ENCODE assay signal across 10 cellular contexts in the genomic region with DNA sequence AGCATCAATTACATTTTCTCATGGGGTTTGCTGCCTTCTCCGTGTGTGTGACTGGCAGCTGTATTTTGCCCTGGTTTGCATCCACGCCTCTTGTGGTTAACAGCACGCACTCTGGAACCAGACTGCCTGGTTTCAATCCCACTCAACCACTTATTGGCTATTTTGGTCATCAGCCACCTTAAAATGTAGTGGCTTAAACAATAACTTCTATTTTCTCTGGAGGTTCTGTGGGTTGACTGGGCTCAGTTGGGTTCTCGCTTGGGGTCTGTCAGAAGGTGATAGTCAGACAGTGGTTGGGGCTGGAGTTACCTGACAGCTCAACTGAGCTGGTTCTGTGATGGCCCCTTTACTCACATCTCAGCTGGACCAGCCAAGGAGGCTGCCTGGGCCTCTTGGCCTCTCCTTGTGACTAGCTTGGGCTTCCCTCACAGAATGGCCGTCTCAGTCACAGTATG. TPM values are rescaled to one million over a fixed set of nuclear protein-coding genes. Genes with fewer than 3 reads are reported as not detected.
DNase-seq lines count a peak whose midpoint lies in the region; ATAC-seq, FAIRE-seq and TF ChIP-seq lines count a peak whose summit lies in the region.
"Had no signal": no experiment of that assay in that cellular context is flagged by ENCODE, and none has a peak within 500 bp of the region (broad histone marks: within the 10 kb centered on the region; RNA-seq: fewer than 3 reads in every experiment).

No MANE protein-coding gene starts in this region.

- ATAC-seq in right cardiac atrium (no peak), left cardiac atrium (no peak), upper lobe of right lung (no peak), GM18870 (IDR thresholded peaks at IDR 0.05; ENCODE audit: unreplicated experiment) (no peak)
- ATAC-seq: left colon had no signal

- H3K79me2 ChIP-seq in keratinocyte (ENCODE audit: control insufficient read depth, insufficient read depth, low read length) = peaks cover 48% of the 10 kb centered on the region

- intact Hi-C loops in right cardiac atrium (cut with DNase I) (loop anchor here in 1 of 4 donors (5.0 kb wide), 1 partner anchor 37 kb away; the partner anchor contains the start of gene EHD4), left cardiac atrium (cut with DNase I) (no loop called here), upper lobe of right lung (cut with DNase I) (no loop called here)

- H3K9ac ChIP-seq in keratinocyte (ENCODE audit: control insufficient read depth, extremely low read depth, insufficient read depth, low read length) = peak overlapping the region; percentile 74

- H3K27me3 Mint-ChIP-seq in T-helper 2 cell treated with Interferon-gamma antibody and Interleukin-4, amounts not matched to agents 5 μg/mL and 100 μg/mL, for 36 hours (ENCODE audit: low read depth) = no peaks in the 10 kb centered on the region

- H3K27ac ChIP-seq in right cardiac atrium (ENCODE audit: low read length) (peak overlapping the region; percentile 65), keratinocyte (ENCODE audit: control insufficient read depth, insufficient read depth, low read length) (peak overlapping the region; percentile 87), upper lobe of right lung (peak overlapping the region; percentile 70)

- H4K20me1 ChIP-seq in keratinocyte (ENCODE audit: control insufficient read depth, extremely low read depth, insufficient read depth, low read length) = no peaks in the 10 kb centered on the region

- DNase-seq in right cardiac atrium (no peak), left cardiac atrium (no peak), keratinocyte (ENCODE audit: low read depth, low spot score) (no peak), upper lobe of right lung (no peak), HuH-7 (ENCODE audit: low spot score) (no peak)
- peak; percentile 26 for DNase-seq in T-helper 2 cell treated with Interferon-gamma antibody and Interleukin-4, amounts not matched to agents 5 μg/mL and 100 μg/mL, for 36 hours (ENCODE audit: low spot score)
- no peak for DNase-seq in NK-92 treated with Interleukin-12 subunit alpha and Interleukin-12 subunit beta, amount 100 ng/mL, for 24 hours (lab: John Stamatoyannopoulos, UW)

- H3K4me3 Mint-ChIP-seq in T-helper 2 cell treated with Interferon-gamma antibody and Interleukin-4, amounts not matched to agents 5 μg/mL and 100 μg/mL, for 36 hours = peak overlapping the region; percentile 69

- H3K4me2 ChIP-seq in keratinocyte (ENCODE audit: control insufficient read depth, extremely low read depth, insufficient read depth, low read depth, low read length) = peak overlapping the region; percentile 47

- H2AFZ ChIP-seq in keratinocyte (ENCODE audit: control insufficient read depth, low read length) = no peak overlapping the region

- no peaks in the 10 kb centered on the region for H3K9me1 ChIP-seq in keratinocyte (ENCODE audit: control insufficient read depth, extremely low read depth, insufficient read depth, low read length)

- 66% methylated on average over 5 of the region's 5 CpGs for WGBS in right cardiac atrium

- TF ChIP-seq CTCF in keratinocyte (optimal IDR thresholded peaks at IDR 0.05 in 1 of 3, IDR thresholded peaks at IDR 0.05 in 1 of 3, conservative IDR thresholded peaks at IDR 0.05 in 1 of 3; ENCODE audit: extremely low read depth in 1 of 3, insufficient read depth in 2 of 3, low read length in 3 of 3) (no peak), upper lobe of right lung (IDR thresholded peaks at IDR 0.05) (no peak)

- dilution Hi-C loops in keratinocyte (cut with MboI; ENCODE audit: extremely low pct_ligation_motif_present, low sequenced_read_pairs) = no loop called here

- H3K9me3 ChIP-seq in right cardiac atrium (ENCODE audit: control insufficient read depth, low read length) = no peaks in the 10 kb centered on the region
- H3K9me3 ChIP-seq in keratinocyte (ENCODE audit: control insufficient read depth, low read depth, low read length) = no peaks in the 10 kb centered on the region
- no peaks in the 10 kb centered on the region for H3K9me3 ChIP-seq in upper lobe of right lung

- H3K4me1 ChIP-seq in right cardiac atrium (ENCODE audit: control insufficient read depth, insufficient read depth, low read length) (peaks cover 26% of the 10 kb centered on the region), keratinocyte (ENCODE audit: control insufficient read depth, extremely low read depth, insufficient read depth, low read length) (peaks cover 55% of the 10 kb centered on the region), upper lobe of right lung (peaks cover 69% of the 10 kb centered on the region)

- peaks cover 7% of the 10 kb centered on the region for H3K36me3 Mint-ChIP-seq in T-helper 2 cell treated with Interferon-gamma antibody and Interleukin-4, amounts not matched to agents 5 μg/mL and 100 μg/mL, for 36 hours (ENCODE audit: low read depth)

- peaks cover 46% of the 10 kb centered on the region for H3K4me1 Mint-ChIP-seq in T-helper 2 cell treated with Interferon-gamma antibody and Interleukin-4, amounts not matched to agents 5 μg/mL and 100 μg/mL, for 36 hours (ENCODE audit: low read depth)

- no peaks in the 10 kb centered on the region for H3K27me3 ChIP-seq in right cardiac atrium (ENCODE audit: control insufficient read depth, insufficient read depth)
- no peaks in the 10 kb centered on the region for H3K27me3 ChIP-seq in keratinocyte (ENCODE audit: control insufficient read depth, extremely low read depth, insufficient read depth, low read length)
- no peaks in the 10 kb centered on the region for H3K27me3 ChIP-seq in upper lobe of right lung

- no peak overlapping the region for H3K4me3 ChIP-seq in right cardiac atrium (ENCODE audit: low read length)
- H3K4me3 ChIP-seq in keratinocyte (ENCODE audit: control insufficient read depth in 2 of 3, extremely low read depth in 1 of 3, insufficient read depth in 2 of 3, low read depth in 1 of 3, low read length in 3 of 3) = no peak overlapping the region
- H3K4me3 ChIP-seq in upper lobe of right lung = no peak overlapping the region

- H3K36me3 ChIP-seq in keratinocyte (ENCODE audit: control insufficient read depth in 2 of 2, extremely low read depth in 1 of 2, insufficient read depth in 2 of 2, low read length in 2 of 2) (peaks cover 9 to 30% of the 10 kb centered on the region in 2 experiments), upper lobe of right lung (peaks cover 13% of the 10 kb centered on the region)

- H3K9me3 Mint-ChIP-seq in T-helper 2 cell treated with Interferon-gamma antibody and Interleukin-4, amounts not matched to agents 5 μg/mL and 100 μg/mL, for 36 hours = peaks cover 4% of the 10 kb centered on the region

- peak; percentile 48 for FAIRE-seq in keratinocyte (lab: Jason Lieb, UNC)
- FAIRE-seq: bronchial epithelial cell had no signal

- peak overlapping the region; percentile 100 for H3K27ac Mint-ChIP-seq in T-helper 2 cell treated with Interferon-gamma antibody and Interleukin-4, amounts not matched to agents 5 μg/mL and 100 μg/mL, for 36 hours

RNA-seq across cellular contexts. Expression of gene EHD4, which starts 36.8 kb away (rescaled TPM):
- total RNA-seq in right cardiac atrium = 10 to 100 TPM; 31.7 to 37.4 (median 35.3) TPM
- polyA plus RNA-seq in right cardiac atrium = 26.3 TPM
- total RNA-seq in left cardiac atrium = 10 to 100 TPM; 34.0 to 42.1 TPM
- 29.5 to 49.7 TPM (median 31.5 TPM) in 3 replicates for polyA plus RNA-seq in keratinocyte
- 8.7 TPM for polyA plus RNA-seq in keratinocyte (2011; ENCODE audit: low read depth)
- 28.5 and 34.1 TPM in 2 replicates for polyA plus RNA-seq in keratinocyte (2011; cell fraction: cytosol; rRNA removed)
- polyA plus RNA-seq in keratinocyte (2011; cell fraction: nucleus; rRNA removed) = 27.7 and 35.2 TPM in 2 replicates
- 21.9 and 42.9 TPM in 2 replicates for polyA plus RNA-seq in keratinocyte (2012; ENCODE audit: low replicate concordance)
- polyA minus RNA-seq in keratinocyte = 39.6 to 55.1 TPM (median 41.8 TPM) in 3 replicates
- polyA minus RNA-seq in keratinocyte (2011; cell fraction: cytosol; rRNA and poly(A)+ RNA removed) = 58.7 TPM
- polyA minus RNA-seq in keratinocyte (2011; cell fraction: nucleus; rRNA and poly(A)+ RNA removed) = 27.5 and 35.1 TPM in 2 replicates
- total RNA-seq in upper lobe of right lung = 39.5 TPM

RNA-seq across cellular contexts. Expression of gene SPTBN5, which starts 41.7 kb away (rescaled TPM):
- total RNA-seq in right cardiac atrium (1 to 10 TPM; 1.7 to 4.3 (median 3.8) TPM), left cardiac atrium (1 to 10 TPM; 1.7 to 2.5 TPM), upper lobe of right lung (1.9 TPM)
- polyA plus RNA-seq in right cardiac atrium (2.3 TPM), keratinocyte (0.61 to 1.1 TPM (median 0.66 TPM) in 3 replicates)
- polyA plus RNA-seq in keratinocyte (2011; ENCODE audit: low read depth) = 0.46 TPM
- 0.14 and 0.22 TPM in 2 replicates for polyA plus RNA-seq in keratinocyte (2011; cell fraction: cytosol; rRNA removed)
- 3.0 and 3.3 TPM in 2 replicates for polyA plus RNA-seq in keratinocyte (2011; cell fraction: nucleus; rRNA removed)
- 0.64 and 1.9 TPM in 2 replicates for polyA plus RNA-seq in keratinocyte (2012; ENCODE audit: low replicate concordance)
- polyA minus RNA-seq in keratinocyte = 0.13 to 1.1 TPM (median 0.36 TPM) in 3 replicates
- polyA minus RNA-seq in keratinocyte (2011; cell fraction: cytosol; rRNA and poly(A)+ RNA removed) = not detected
- 0.62 and 1.4 TPM in 2 replicates for polyA minus RNA-seq in keratinocyte (2011; cell fraction: nucleus; rRNA and poly(A)+ RNA removed)
